8 cellular contexts compared by ENCODE assay signal in genomic region chr19:10876459-10877240, GRCh38. TPM values are rescaled to one million over a fixed set of nuclear protein-coding genes. Genes with fewer than 3 reads are reported as not detected.
DNase-seq lines count a peak whose midpoint lies in the region; ATAC-seq and TF ChIP-seq lines count a peak whose summit lies in the region.

No MANE protein-coding gene starts in this region.

- no peaks in the 10 kb centered on the region for H3K27me3 Mint-ChIP-seq in activated naive CD4-positive, alpha-beta T cell treated with anti-CD3 and anti-CD28 coated beads, Interleukin-2, amount 10 ng/mL, durations not matched to agents 7 days and 5 days

- no peaks in the 10 kb centered on the region for H3K27me3 ChIP-seq in skeletal muscle tissue (ENCODE audit: control insufficient read depth in 3 of 3, insufficient read depth in 3 of 3, low read length in 3 of 3)
- H3K27me3 ChIP-seq in vagina, result no peaks in the 10 kb centered on the region

- H3K27ac ChIP-seq in skeletal muscle tissue (ENCODE audit: low read depth, low read length) (peak overlapping the region; percentile 90), vagina (no peak overlapping the region)

- CTCF ChIA-PET in activated naive CD4-positive, alpha-beta T cell treated with anti-CD3 and anti-CD28 coated beads, Interleukin-2, amount 10 ng/mL, durations not matched to agents 7 days and 5 days (lab: Charles Lee), result no interaction called here

- H3K9me3 ChIP-seq in skeletal muscle tissue (ENCODE audit: control insufficient read depth in 3 of 3, low read length in 3 of 3) (no peaks in the 10 kb centered on the region), vagina (no peaks in the 10 kb centered on the region)

- DNase-seq in amygdala (lab: John Stamatoyannopoulos, UW), result peak in 29 of 56 donors; percentile 4 to 59 (median 26)
- no peak for DNase-seq in vagina (ENCODE audit: extremely low spot score in 2 of 2)
- DNase-seq in activated naive CD4-positive, alpha-beta T cell treated with anti-CD3 and anti-CD28 coated beads, Interleukin-2, amount 10 ng/mL, durations not matched to agents 7 days and 5 days, result no peak
- no peak for DNase-seq in retina
- no peak for DNase-seq in HuH-7.5 (ENCODE audit: low spot score)

- H3K4me1 ChIP-seq in skeletal muscle tissue (ENCODE audit: control insufficient read depth in 3 of 3, insufficient read depth in 3 of 3, low read length in 3 of 3), result peaks cover 56 to 73% (median 73%) of the 10 kb centered on the region in 3 donors
- H3K4me1 ChIP-seq in vagina, result peaks cover 90% of the 10 kb centered on the region

- H3K36me3 Mint-ChIP-seq in activated naive CD4-positive, alpha-beta T cell treated with anti-CD3 and anti-CD28 coated beads, Interleukin-2, amount 10 ng/mL, durations not matched to agents 7 days and 5 days, result peaks cover 5% of the 10 kb centered on the region

- no peak for TF ChIP-seq POLR2A in vagina (IDR thresholded peaks at IDR 0.05)

- no peaks in the 10 kb centered on the region for H3K9me3 Mint-ChIP-seq in activated naive CD4-positive, alpha-beta T cell treated with anti-CD3 and anti-CD28 coated beads, Interleukin-2, amount 10 ng/mL, durations not matched to agents 7 days and 5 days

- H3K4me3 ChIP-seq in skeletal muscle tissue (ENCODE audit: low read length in 3 of 3) (peak overlapping the region in 2 of 3 donors; percentile 15 to 29), vagina (no peak overlapping the region)

- peaks cover 38% of the 10 kb centered on the region for H3K4me1 Mint-ChIP-seq in activated naive CD4-positive, alpha-beta T cell treated with anti-CD3 and anti-CD28 coated beads, Interleukin-2, amount 10 ng/mL, durations not matched to agents 7 days and 5 days

- intact Hi-C loops in vagina (cut with DNase I), result loop anchor here (10.0 kb wide), 1 partner anchor 48 kb away; the partner anchor contains the start of genes TIMM29 and YIPF2

- TF ChIP-seq CTCF in vagina (IDR thresholded peaks at IDR 0.05), result no peak

- H3K9ac ChIP-seq in skeletal muscle tissue (ENCODE audit: low read depth in 1 of 3, low read length in 3 of 3), result peak overlapping the region; percentile 47 to 73 (median 69)

- H3K4me3 Mint-ChIP-seq in activated naive CD4-positive, alpha-beta T cell treated with anti-CD3 and anti-CD28 coated beads, Interleukin-2, amount 10 ng/mL, durations not matched to agents 7 days and 5 days, result no peak overlapping the region

- peak; percentile 69 for ATAC-seq in GM19023 (IDR thresholded peaks at IDR 0.05; ENCODE audit: unreplicated experiment)
- peak; percentile 63 for ATAC-seq in HG02852 (IDR thresholded peaks at IDR 0.05; ENCODE audit: unreplicated experiment)

- no peak overlapping the region for H3K27ac Mint-ChIP-seq in activated naive CD4-positive, alpha-beta T cell treated with anti-CD3 and anti-CD28 coated beads, Interleukin-2, amount 10 ng/mL, durations not matched to agents 7 days and 5 days

- H3K36me3 ChIP-seq in skeletal muscle tissue (ENCODE audit: control insufficient read depth in 3 of 3, insufficient read depth in 3 of 3, low read length in 3 of 3), result peaks cover 0 to 2% (median 0%) of the 10 kb centered on the region in 3 donors
- H3K36me3 ChIP-seq in vagina, result no peaks in the 10 kb centered on the region

RNA-seq across cellular contexts. Expression of gene CARM1, which starts 5.3 kb away (rescaled TPM):
- total RNA-seq in skeletal muscle tissue (19.8 TPM), vagina (28.2 TPM)

RNA-seq across cellular contexts. Expression of gene C19orf38, which starts 28.4 kb away (rescaled TPM):
- total RNA-seq in skeletal muscle tissue, result 4.2 TPM
- total RNA-seq in vagina, result 2.5 TPM

RNA-seq across cellular contexts. Expression of gene TMED1, which starts 40.6 kb away (rescaled TPM):
- 39.7 TPM for total RNA-seq in skeletal muscle tissue
- total RNA-seq in vagina, result 20.4 TPM

RNA-seq across cellular contexts. Expression of gene YIPF2, which starts 51.8 kb away (rescaled TPM):
- total RNA-seq in skeletal muscle tissue (30.3 TPM), vagina (42.7 TPM)

RNA-seq across cellular contexts. Expression of gene TIMM29, which starts 52.0 kb away (rescaled TPM):
- total RNA-seq in skeletal muscle tissue (25.6 TPM), vagina (21.9 TPM)

Comparison
In these comparisons a context has a peak if more than half of its experiments do, and no peak if none do; other contexts are left out.
1. DNase-seq: peak in amygdala (29 of 56); none in vagina (0 of 2), activated naive CD4-positive, alpha-beta T cell treated with anti-CD3 and anti-CD28 coated beads, Interleukin-2, amount 10 ng/mL, durations not matched to agents 7 days and 5 days (single experiment), retina (single experiment) and HuH-7.5 (single experiment).
2. H3K4me3 ChIP-seq: peak in skeletal muscle tissue (2 of 3); none in vagina (0 of 2).